1 cellular context compared by ENCODE assay signal in the genomic region with DNA sequence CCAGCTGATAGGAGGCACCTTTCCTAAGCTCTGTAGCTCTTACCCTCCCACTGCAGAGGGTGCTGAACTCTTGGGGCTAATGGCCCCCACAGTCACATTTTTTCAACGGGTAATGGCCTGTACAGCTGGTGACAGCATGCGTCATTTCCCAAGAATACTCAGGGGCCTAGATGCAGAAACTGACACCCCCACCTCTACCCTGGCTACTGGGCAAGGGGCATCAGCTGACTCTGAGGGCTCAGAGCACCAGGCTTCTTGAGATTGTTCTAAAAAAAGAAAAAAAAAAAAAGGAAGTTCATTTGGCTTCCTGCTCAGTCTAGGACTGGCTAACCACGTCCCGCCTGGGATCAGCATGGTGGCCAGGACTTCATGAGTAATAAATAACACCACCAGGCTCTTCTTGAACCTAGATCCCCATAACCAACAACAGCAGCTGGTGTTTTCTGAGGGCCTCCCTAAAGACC.
A peak's percentile ranks its signal among the peaks of the same experiment; 100 is the strongest.
TF ChIP-seq lines count a peak whose summit lies in the region.

No MANE protein-coding gene starts in this region.

TF ChIP-seq in K562, 482 proteins besides CTCF, POLR2A, EP300 and RAD21 (continued from another document and continues in another):
- TF ChIP-seq, protein P1, sequence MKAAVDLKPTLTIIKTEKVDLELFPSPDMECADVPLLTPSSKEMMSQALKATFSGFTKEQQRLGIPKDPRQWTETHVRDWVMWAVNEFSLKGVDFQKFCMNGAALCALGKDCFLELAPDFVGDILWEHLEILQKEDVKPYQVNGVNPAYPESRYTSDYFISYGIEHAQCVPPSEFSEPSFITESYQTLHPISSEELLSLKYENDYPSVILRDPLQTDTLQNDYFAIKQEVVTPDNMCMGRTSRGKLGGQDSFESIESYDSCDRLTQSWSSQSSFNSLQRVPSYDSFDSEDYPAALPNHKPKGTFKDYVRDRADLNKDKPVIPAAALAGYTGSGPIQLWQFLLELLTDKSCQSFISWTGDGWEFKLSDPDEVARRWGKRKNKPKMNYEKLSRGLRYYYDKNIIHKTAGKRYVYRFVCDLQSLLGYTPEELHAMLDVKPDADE (conservative IDR thresholded peaks at IDR 0.05; ENCODE audit: control insufficient read depth, low read depth, low read length) = no peak
- TF ChIP-seq SPI1 (IDR thresholded peaks at IDR 0.05; ENCODE audit: borderline replicate concordance, low read depth, low read length) (no peak), ARNT (IDR thresholded peaks at IDR 0.05) (no peak), NR3C1 (CRISPR knock-in tag; IDR thresholded peaks at IDR 0.05) (no peak), ZFX (CRISPR knock-in tag; IDR thresholded peaks at IDR 0.05) (0 out of 2 replicates have a peak, but pooled peaks have one; percentile 6), YY1 (IDR thresholded peaks at IDR 0.05; ENCODE audit: borderline replicate concordance in 1 of 3, control insufficient read depth in 1 of 3, extremely low read depth in 1 of 3, insufficient read depth in 3 of 3, insufficient read length in 1 of 3, insufficient replicate concordance in 2 of 3, low read depth in 1 of 3, low read length in 2 of 3) (peak in 1 of 3 experiments; percentile 34), TEAD1 (CRISPR knock-in tag; IDR thresholded peaks at IDR 0.05) (0 out of 4 replicates have a peak, but pooled peaks of 1 of the 2 experiments have one; percentile 41), JUN (IDR thresholded peaks at IDR 0.05; ENCODE audit: borderline replicate concordance, low read depth, low read length) (no peak), JUN (CRISPR knock-in tag; IDR thresholded peaks at IDR 0.05; ENCODE audit: borderline replicate concordance) (no peak), DACH1 (IDR thresholded peaks at IDR 0.05; ENCODE audit: partially characterized antibody) (peak; percentile 19), PYGO2 (tag; IDR thresholded peaks at IDR 0.05) (no peak), SMAD4 (CRISPR knock-in tag; conservative IDR thresholded peaks at IDR 0.05) (peak; percentile 60), ZNF384 (IDR thresholded peaks at IDR 0.05; ENCODE audit: low read depth, low read length) (peak; percentile 71), GABPA (tag; conservative IDR thresholded peaks at IDR 0.05; ENCODE audit: low read depth) (no peak; the same call in 1 of the 2 replicates), ZNF175 (CRISPR knock-in tag; IDR thresholded peaks at IDR 0.05; ENCODE audit: low read depth) (no peak), ATF7 (IDR thresholded peaks at IDR 0.05) (0 out of 2 replicates have a peak, but pooled peaks have one; percentile 11), ZNF586 (CRISPR knock-in tag; conservative IDR thresholded peaks at IDR 0.05) (no peak)
- TF ChIP-seq, protein P2, sequence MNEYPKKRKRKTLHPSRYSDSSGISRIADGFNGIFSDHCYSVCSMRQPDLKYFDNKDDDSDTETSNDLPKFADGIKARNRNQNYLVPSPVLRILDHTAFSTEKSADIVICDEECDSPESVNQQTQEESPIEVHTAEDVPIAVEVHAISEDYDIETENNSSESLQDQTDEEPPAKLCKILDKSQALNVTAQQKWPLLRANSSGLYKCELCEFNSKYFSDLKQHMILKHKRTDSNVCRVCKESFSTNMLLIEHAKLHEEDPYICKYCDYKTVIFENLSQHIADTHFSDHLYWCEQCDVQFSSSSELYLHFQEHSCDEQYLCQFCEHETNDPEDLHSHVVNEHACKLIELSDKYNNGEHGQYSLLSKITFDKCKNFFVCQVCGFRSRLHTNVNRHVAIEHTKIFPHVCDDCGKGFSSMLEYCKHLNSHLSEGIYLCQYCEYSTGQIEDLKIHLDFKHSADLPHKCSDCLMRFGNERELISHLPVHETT (CRISPR knock-in tag; conservative IDR thresholded peaks at IDR 0.05 in 1 of 2, IDR thresholded peaks at IDR 0.05 in 1 of 2) = peak in 1 of 2 experiments; percentile 62; a peak in 1 of 4 replicates
- TF ChIP-seq, protein P3, sequence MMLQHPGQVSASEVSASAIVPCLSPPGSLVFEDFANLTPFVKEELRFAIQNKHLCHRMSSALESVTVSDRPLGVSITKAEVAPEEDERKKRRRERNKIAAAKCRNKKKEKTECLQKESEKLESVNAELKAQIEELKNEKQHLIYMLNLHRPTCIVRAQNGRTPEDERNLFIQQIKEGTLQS (IDR thresholded peaks at IDR 0.05) = peak; percentile 44; the same call in 1 of the 2 replicates
- TF ChIP-seq, protein P3 (CRISPR knock-in tag; conservative IDR thresholded peaks at IDR 0.05) = no peak
- TF ChIP-seq, protein P4, sequence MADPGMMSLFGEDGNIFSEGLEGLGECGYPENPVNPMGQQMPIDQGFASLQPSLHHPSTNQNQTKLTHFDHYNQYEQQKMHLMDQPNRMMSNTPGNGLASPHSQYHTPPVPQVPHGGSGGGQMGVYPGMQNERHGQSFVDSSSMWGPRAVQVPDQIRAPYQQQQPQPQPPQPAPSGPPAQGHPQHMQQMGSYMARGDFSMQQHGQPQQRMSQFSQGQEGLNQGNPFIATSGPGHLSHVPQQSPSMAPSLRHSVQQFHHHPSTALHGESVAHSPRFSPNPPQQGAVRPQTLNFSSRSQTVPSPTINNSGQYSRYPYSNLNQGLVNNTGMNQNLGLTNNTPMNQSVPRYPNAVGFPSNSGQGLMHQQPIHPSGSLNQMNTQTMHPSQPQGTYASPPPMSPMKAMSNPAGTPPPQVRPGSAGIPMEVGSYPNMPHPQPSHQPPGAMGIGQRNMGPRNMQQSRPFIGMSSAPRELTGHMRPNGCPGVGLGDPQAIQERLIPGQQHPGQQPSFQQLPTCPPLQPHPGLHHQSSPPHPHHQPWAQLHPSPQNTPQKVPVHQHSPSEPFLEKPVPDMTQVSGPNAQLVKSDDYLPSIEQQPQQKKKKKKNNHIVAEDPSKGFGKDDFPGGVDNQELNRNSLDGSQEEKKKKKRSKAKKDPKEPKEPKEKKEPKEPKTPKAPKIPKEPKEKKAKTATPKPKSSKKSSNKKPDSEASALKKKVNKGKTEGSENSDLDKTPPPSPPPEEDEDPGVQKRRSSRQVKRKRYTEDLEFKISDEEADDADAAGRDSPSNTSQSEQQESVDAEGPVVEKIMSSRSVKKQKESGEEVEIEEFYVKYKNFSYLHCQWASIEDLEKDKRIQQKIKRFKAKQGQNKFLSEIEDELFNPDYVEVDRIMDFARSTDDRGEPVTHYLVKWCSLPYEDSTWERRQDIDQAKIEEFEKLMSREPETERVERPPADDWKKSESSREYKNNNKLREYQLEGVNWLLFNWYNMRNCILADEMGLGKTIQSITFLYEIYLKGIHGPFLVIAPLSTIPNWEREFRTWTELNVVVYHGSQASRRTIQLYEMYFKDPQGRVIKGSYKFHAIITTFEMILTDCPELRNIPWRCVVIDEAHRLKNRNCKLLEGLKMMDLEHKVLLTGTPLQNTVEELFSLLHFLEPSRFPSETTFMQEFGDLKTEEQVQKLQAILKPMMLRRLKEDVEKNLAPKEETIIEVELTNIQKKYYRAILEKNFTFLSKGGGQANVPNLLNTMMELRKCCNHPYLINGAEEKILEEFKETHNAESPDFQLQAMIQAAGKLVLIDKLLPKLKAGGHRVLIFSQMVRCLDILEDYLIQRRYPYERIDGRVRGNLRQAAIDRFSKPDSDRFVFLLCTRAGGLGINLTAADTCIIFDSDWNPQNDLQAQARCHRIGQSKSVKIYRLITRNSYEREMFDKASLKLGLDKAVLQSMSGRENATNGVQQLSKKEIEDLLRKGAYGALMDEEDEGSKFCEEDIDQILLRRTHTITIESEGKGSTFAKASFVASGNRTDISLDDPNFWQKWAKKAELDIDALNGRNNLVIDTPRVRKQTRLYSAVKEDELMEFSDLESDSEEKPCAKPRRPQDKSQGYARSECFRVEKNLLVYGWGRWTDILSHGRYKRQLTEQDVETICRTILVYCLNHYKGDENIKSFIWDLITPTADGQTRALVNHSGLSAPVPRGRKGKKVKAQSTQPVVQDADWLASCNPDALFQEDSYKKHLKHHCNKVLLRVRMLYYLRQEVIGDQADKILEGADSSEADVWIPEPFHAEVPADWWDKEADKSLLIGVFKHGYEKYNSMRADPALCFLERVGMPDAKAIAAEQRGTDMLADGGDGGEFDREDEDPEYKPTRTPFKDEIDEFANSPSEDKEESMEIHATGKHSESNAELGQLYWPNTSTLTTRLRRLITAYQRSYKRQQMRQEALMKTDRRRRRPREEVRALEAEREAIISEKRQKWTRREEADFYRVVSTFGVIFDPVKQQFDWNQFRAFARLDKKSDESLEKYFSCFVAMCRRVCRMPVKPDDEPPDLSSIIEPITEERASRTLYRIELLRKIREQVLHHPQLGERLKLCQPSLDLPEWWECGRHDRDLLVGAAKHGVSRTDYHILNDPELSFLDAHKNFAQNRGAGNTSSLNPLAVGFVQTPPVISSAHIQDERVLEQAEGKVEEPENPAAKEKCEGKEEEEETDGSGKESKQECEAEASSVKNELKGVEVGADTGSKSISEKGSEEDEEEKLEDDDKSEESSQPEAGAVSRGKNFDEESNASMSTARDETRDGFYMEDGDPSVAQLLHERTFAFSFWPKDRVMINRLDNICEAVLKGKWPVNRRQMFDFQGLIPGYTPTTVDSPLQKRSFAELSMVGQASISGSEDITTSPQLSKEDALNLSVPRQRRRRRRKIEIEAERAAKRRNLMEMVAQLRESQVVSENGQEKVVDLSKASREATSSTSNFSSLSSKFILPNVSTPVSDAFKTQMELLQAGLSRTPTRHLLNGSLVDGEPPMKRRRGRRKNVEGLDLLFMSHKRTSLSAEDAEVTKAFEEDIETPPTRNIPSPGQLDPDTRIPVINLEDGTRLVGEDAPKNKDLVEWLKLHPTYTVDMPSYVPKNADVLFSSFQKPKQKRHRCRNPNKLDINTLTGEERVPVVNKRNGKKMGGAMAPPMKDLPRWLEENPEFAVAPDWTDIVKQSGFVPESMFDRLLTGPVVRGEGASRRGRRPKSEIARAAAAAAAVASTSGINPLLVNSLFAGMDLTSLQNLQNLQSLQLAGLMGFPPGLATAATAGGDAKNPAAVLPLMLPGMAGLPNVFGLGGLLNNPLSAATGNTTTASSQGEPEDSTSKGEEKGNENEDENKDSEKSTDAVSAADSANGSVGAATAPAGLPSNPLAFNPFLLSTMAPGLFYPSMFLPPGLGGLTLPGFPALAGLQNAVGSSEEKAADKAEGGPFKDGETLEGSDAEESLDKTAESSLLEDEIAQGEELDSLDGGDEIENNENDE (IDR thresholded peaks at IDR 0.05; ENCODE audit: low read depth, low read length) = no peak
- TF ChIP-seq, protein P5, sequence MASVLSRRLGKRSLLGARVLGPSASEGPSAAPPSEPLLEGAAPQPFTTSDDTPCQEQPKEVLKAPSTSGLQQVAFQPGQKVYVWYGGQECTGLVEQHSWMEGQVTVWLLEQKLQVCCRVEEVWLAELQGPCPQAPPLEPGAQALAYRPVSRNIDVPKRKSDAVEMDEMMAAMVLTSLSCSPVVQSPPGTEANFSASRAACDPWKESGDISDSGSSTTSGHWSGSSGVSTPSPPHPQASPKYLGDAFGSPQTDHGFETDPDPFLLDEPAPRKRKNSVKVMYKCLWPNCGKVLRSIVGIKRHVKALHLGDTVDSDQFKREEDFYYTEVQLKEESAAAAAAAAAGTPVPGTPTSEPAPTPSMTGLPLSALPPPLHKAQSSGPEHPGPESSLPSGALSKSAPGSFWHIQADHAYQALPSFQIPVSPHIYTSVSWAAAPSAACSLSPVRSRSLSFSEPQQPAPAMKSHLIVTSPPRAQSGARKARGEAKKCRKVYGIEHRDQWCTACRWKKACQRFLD (CRISPR knock-in tag; IDR thresholded peaks at IDR 0.05) = peak; percentile 49; the same call in 1 of the 2 replicates
- TF ChIP-seq, protein P6, sequence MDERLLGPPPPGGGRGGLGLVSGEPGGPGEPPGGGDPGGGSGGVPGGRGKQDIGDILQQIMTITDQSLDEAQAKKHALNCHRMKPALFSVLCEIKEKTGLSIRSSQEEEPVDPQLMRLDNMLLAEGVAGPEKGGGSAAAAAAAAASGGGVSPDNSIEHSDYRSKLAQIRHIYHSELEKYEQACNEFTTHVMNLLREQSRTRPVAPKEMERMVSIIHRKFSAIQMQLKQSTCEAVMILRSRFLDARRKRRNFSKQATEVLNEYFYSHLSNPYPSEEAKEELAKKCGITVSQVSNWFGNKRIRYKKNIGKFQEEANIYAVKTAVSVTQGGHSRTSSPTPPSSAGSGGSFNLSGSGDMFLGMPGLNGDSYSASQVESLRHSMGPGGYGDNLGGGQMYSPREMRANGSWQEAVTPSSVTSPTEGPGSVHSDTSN (CRISPR knock-in tag; IDR thresholded peaks at IDR 0.05; ENCODE audit: low read depth) = no peak
- TF ChIP-seq, protein P6 (tag; conservative IDR thresholded peaks at IDR 0.05; ENCODE audit: low read depth) = 0 out of 2 replicates have a peak, but pooled peaks have one; percentile 4
